In genomic region chr17:27264068-27264812, GRCh38 we compare ENCODE assay signal across 1 cellular context.
TF ChIP-seq lines count a peak whose summit lies in the region.

No MANE protein-coding gene starts in this region.

TF ChIP-seq in A549, 52 proteins besides CTCF, POLR2A, EP300 and RAD21 (continued from another document):
- no peak for TF ChIP-seq NFE2L2 (conservative IDR thresholded peaks at IDR 0.05; ENCODE audit: low read length)
- no peak for TF ChIP-seq BCL3 (IDR thresholded peaks at IDR 0.05)
- no peak for TF ChIP-seq TFCP2L1 (CRISPR knock-in tag; IDR thresholded peaks at IDR 0.05)
